ENCODE assay signal across 8 cellular contexts in genomic region chr2:39778775-39779751, GRCh38. TPM values are rescaled to one million over a fixed set of nuclear protein-coding genes. Genes with fewer than 3 reads are reported as not detected.
DNase-seq lines count a peak whose midpoint lies in the region; ATAC-seq and TF ChIP-seq lines count a peak whose summit lies in the region.

Gene THUMPD2 (minus strand): TSS chr2:39779258. CDS start chr2:39779239, 19 bp downstream.

- H3K9me3 Mint-ChIP-seq in activated T-helper 17 cell treated with anti-CD3 and anti-CD28 coated beads, Interleukin-2, amount 50 U/mL, for 72 hours, result no peaks in the 10 kb centered on the region
- H3K9me3 Mint-ChIP-seq in natural killer cell, result no peaks in the 10 kb centered on the region

- TF ChIP-seq CTCF in natural killer cell (IDR thresholded peaks at IDR 0.05), result no peak

- H3K27ac Mint-ChIP-seq in activated T-helper 17 cell treated with anti-CD3 and anti-CD28 coated beads, Interleukin-2, amount 50 U/mL, for 72 hours, result peak within 1 kb of the TSS; percentile 98
- peak within 1 kb of the TSS; percentile 91 to 96 for H3K27ac Mint-ChIP-seq in natural killer cell

- peaks cover 43% of the 10 kb centered on the region for H3K4me1 Mint-ChIP-seq in activated T-helper 17 cell treated with anti-CD3 and anti-CD28 coated beads, Interleukin-2, amount 50 U/mL, for 72 hours
- H3K4me1 Mint-ChIP-seq in natural killer cell, result peaks cover 48 to 56% of the 10 kb centered on the region in 2 donors

- ATAC-seq in GM21526 (IDR thresholded peaks at IDR 0.05; ENCODE audit: low FRiP score, unreplicated experiment) (peak; percentile 86), natural killer cell (peak; percentile 79 to 85 (median 79))
- ATAC-seq in activated T-helper 17 cell treated with anti-CD3 and anti-CD28 coated beads, Interleukin-2, amount 50 U/mL, for 72 hours (replicated peaks), result peak; percentile 77
- ATAC-seq in stimulated activated naive CD8-positive, alpha-beta T cell treated with anti-CD3 and anti-CD28 coated beads, Interleukin-15, Interleukin-2, amounts not matched to agents 100 U/mL and 50 U/mL, for 24 hours, result peak; percentile 85

- H3K4me3 Mint-ChIP-seq in activated T-helper 17 cell treated with anti-CD3 and anti-CD28 coated beads, Interleukin-2, amount 50 U/mL, for 72 hours, result peak within 1 kb of the TSS; percentile 100
- H3K4me3 Mint-ChIP-seq in natural killer cell, result peak within 1 kb of the TSS; percentile 98

- no peaks in the 10 kb centered on the region for H3K27me3 Mint-ChIP-seq in activated T-helper 17 cell treated with anti-CD3 and anti-CD28 coated beads, Interleukin-2, amount 50 U/mL, for 72 hours
- no peaks in the 10 kb centered on the region for H3K27me3 Mint-ChIP-seq in natural killer cell (ENCODE audit: low read depth in 2 of 2)

- peaks cover 40% of the 10 kb centered on the region for H3K36me3 Mint-ChIP-seq in activated T-helper 17 cell treated with anti-CD3 and anti-CD28 coated beads, Interleukin-2, amount 50 U/mL, for 72 hours (ENCODE audit: low read depth)
- no peaks in the 10 kb centered on the region for H3K36me3 Mint-ChIP-seq in natural killer cell

- intact Hi-C loops in natural killer cell (cut with micrococcal nuclease), result no loop called here

- DNase-seq in DMS153 treated with DMSO at 0.1 percent for 48 hours (lab: John Stamatoyannopoulos, UW; ENCODE audit: unreplicated experiment) (peak; percentile 14), HuH-7 (ENCODE audit: low spot score) (peak; percentile 51), RKO (ENCODE audit: low spot score) (peak; percentile 78), fibroblast of peridontal ligament (ENCODE audit: extremely low read depth) (peak; percentile 56), natural killer cell (peak; percentile 57)
- DNase-seq in stimulated activated naive CD8-positive, alpha-beta T cell treated with anti-CD3 and anti-CD28 coated beads, Interleukin-15, Interleukin-2, amounts not matched to agents 100 U/mL and 50 U/mL, for 24 hours, result peak; percentile 75

RNA-seq across cellular contexts. Expression of gene THUMPD2, which starts in this region (rescaled TPM):
- 10 to 100 TPM; 16.7 to 24.7 TPM for total RNA-seq in activated T-helper 17 cell treated with anti-CD3 and anti-CD28 coated beads, Interleukin-2, amount 50 U/mL, for 72 hours
- 10 to 100 TPM; 12.7 to 17.8 (median 13.4) TPM for total RNA-seq in natural killer cell

Comparison
In these comparisons a context has a peak if more than half of its experiments do, and no peak if none do; other contexts are left out.
1. Peak in every context shown above with its lines: DNase-seq and ATAC-seq.
2. DNase-seq: peak in every context shown above with its lines; median percentile 78 in RKO; 75 in stimulated activated naive CD8-positive, alpha-beta T cell treated with anti-CD3 and anti-CD28 coated beads, Interleukin-15, Interleukin-2, amounts not matched to agents 100 U/mL and 50 U/mL, for 24 hours; 57 in natural killer cell; 56 in fibroblast of peridontal ligament; 51 in HuH-7; 14 in DMS153 treated with DMSO at 0.1 percent for 48 hours.